Comparison of ENCODE assay signal across 8 cellular contexts in the genomic region with DNA sequence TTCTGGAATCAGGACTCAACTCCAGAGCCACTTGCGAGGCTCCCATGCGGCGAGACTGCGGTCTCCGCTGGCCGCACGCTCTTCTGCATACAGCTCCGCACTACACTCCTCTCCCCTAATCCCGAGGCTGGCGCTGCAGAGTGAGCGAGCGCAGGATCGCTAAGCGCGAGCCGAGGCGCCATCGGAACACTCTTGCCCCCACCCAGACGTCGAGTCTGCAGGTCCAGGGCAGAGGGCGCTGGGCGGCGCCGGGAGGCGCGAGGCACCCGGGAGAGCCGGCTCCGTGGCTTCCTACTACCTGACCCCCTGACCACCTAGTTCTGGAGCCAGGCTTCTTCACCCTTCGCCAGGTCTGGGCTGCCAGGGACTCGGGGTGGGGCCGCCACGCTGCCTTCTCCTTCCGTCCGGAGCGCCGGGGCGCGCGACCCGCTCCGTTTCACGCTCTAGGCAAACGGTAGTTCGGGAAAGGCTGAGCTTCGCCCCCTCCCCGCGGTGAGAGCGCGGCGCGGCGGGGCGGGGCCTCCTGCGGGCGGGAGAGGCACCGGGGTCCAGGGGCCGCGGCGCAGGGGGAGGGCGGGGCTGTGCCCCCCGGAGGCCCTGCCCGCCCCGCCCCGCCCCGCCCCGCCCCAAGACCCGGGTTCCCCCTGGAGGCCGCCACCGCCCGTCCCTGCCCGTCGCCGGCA. TPM values are rescaled to one million over a fixed set of nuclear protein-coding genes. Genes with fewer than 3 reads are reported as not detected.
A peak's percentile ranks its signal among the peaks of the same experiment; 100 is the strongest.
DNase-seq lines count a peak whose midpoint lies in the region; ATAC-seq and TF ChIP-seq lines count a peak whose summit lies in the region.

No MANE protein-coding gene starts in this region.

- H3K27ac Mint-ChIP-seq in activated naive CD4-positive, alpha-beta T cell treated with anti-CD3 and anti-CD28 coated beads, Interleukin-2, amount 50 U/mL, for 72 hours, result no peak overlapping the region
- H3K27ac Mint-ChIP-seq in glutamatergic neuron (ENCODE audit: unreplicated experiment), result peak overlapping the region; percentile 95

- peak; percentile 89 for DNase-seq in ELF-1 (ENCODE audit: low read depth, low spot score)
- DNase-seq in LHCN-M2 (ENCODE audit: low read depth), result peak; percentile 70
- DNase-seq in SJSA1 (ENCODE audit: low read depth in 1 of 2, low spot score in 2 of 2), result peak; percentile 79 to 85
- DNase-seq in activated naive CD4-positive, alpha-beta T cell treated with anti-CD3 and anti-CD28 coated beads, Interleukin-2, amount 50 U/mL, for 72 hours (ENCODE audit: low spot score in 2 of 2), result peak; percentile 53 to 60
- DNase-seq in glutamatergic neuron, result peak; percentile 83
- peak in 50 of 56 donors; percentile 7 to 81 (median 56) for DNase-seq in nucleus accumbens (lab: John Stamatoyannopoulos, UW)
- peak; percentile 76 for DNase-seq in ureter (ENCODE audit: low spot score)

- peak overlapping the region; percentile 71 for H3K27ac ChIP-seq in SJSA1

- no peaks in the 10 kb centered on the region for H3K27me3 ChIP-seq in SJSA1 (replicated peaks)

- H3K4me3 Mint-ChIP-seq in glutamatergic neuron (ENCODE audit: unreplicated experiment), result peak overlapping the region; percentile 95

- no peaks in the 10 kb centered on the region for H3K9me3 Mint-ChIP-seq in activated naive CD4-positive, alpha-beta T cell treated with anti-CD3 and anti-CD28 coated beads, Interleukin-2, amount 50 U/mL, for 72 hours
- H3K9me3 Mint-ChIP-seq in glutamatergic neuron (ENCODE audit: unreplicated experiment), result peaks cover 11% of the 10 kb centered on the region

- peaks cover under 1% of the 10 kb centered on the region; the same call in 1 of the 2 replicates for H3K36me3 ChIP-seq in SJSA1

- H3K4me1 ChIP-seq in SJSA1 (replicated peaks), result peaks cover 37% of the 10 kb centered on the region

- H3K9me3 ChIP-seq in SJSA1 (replicated peaks), result no peaks in the 10 kb centered on the region

- H3K27me3 Mint-ChIP-seq in glutamatergic neuron (ENCODE audit: unreplicated experiment), result peaks cover 4% of the 10 kb centered on the region

- ATAC-seq in GM21825 (IDR thresholded peaks at IDR 0.05; ENCODE audit: unreplicated experiment), result peak; percentile 62
- peak; percentile 59 to 78 for ATAC-seq in activated naive CD4-positive, alpha-beta T cell treated with anti-CD3 and anti-CD28 coated beads, Interleukin-2, amount 50 U/mL, for 72 hours

- peaks cover 44% of the 10 kb centered on the region for H3K4me1 Mint-ChIP-seq in glutamatergic neuron (ENCODE audit: low read depth, unreplicated experiment)

- TF ChIP-seq CTCF in glutamatergic neuron (IDR thresholded peaks at IDR 0.05; ENCODE audit: partially characterized antibody, unreplicated experiment), result no peak

- H3K4me3 ChIP-seq in SJSA1, result peak overlapping the region; percentile 67

- peaks cover 0 to 8% of the 10 kb centered on the region in 2 donors for H3K36me3 Mint-ChIP-seq in activated naive CD4-positive, alpha-beta T cell treated with anti-CD3 and anti-CD28 coated beads, Interleukin-2, amount 50 U/mL, for 72 hours
- H3K36me3 Mint-ChIP-seq in glutamatergic neuron (ENCODE audit: unreplicated experiment), result no peaks in the 10 kb centered on the region

RNA-seq across cellular contexts. Expression of a gene that starts 5.4 kb away (rescaled TPM):
- total RNA-seq in LHCN-M2 (2014; rRNA removed), result 197 TPM in 2 replicates
- polyA plus RNA-seq in LHCN-M2 (2012), result 380 TPM
- total RNA-seq in SJSA1 (2014; rRNA removed; shearing (Covaris generic)), result 212 and 289 TPM in 2 replicates
- total RNA-seq in activated naive CD4-positive, alpha-beta T cell treated with anti-CD3 and anti-CD28 coated beads, Interleukin-2, amount 50 U/mL, for 72 hours, result 1 to 10 TPM; 1.8 to 3.8 TPM
- 769 TPM for total RNA-seq in glutamatergic neuron (ENCODE audit: unreplicated experiment)
- 21.5 TPM for total RNA-seq in ureter

RNA-seq across cellular contexts. Expression of a gene that starts 44.2 kb away (rescaled TPM):
- total RNA-seq in LHCN-M2 (2014; rRNA removed) (22.5 and 28.0 TPM in 2 replicates), glutamatergic neuron (ENCODE audit: unreplicated experiment) (72.1 TPM), ureter (35.6 TPM)
- polyA plus RNA-seq in LHCN-M2 (2012), result 28.7 TPM
- 16.8 and 18.7 TPM in 2 replicates for total RNA-seq in SJSA1 (2014; rRNA removed; shearing (Covaris generic))
- total RNA-seq in activated naive CD4-positive, alpha-beta T cell treated with anti-CD3 and anti-CD28 coated beads, Interleukin-2, amount 50 U/mL, for 72 hours, result 10 to 100 TPM in 1 of 2 donors, 1 to 10 TPM in 1; 6.8 to 15.3 TPM

Comparison
In these comparisons a context has a peak if more than half of its experiments do, and no peak if none do; other contexts are left out.
1. Peak in every context shown above with its lines: DNase-seq, ATAC-seq, H3K4me3 ChIP-seq and H3K27ac ChIP-seq.